In genomic region chr16:86044881-86045600, GRCh38 we compare ENCODE assay signal across 9 cellular contexts.
A peak's percentile ranks its signal among the peaks of the same experiment; 100 is the strongest.
DNase-seq lines count a peak whose midpoint lies in the region; ATAC-seq, FAIRE-seq and TF ChIP-seq lines count a peak whose summit lies in the region.
"Had no signal": no experiment of that assay in that cellular context is flagged by ENCODE, and none has a peak within 500 bp of the region (broad histone marks: within the 10 kb centered on the region; RNA-seq: fewer than 3 reads in every experiment).

No MANE protein-coding gene starts in this region.

- no TSS peak for BruUV-seq in HepG2 (replicated peaks; lab: Mats Ljungman, UMichigan)

- H3K4me3 ChIP-seq in Jurkat, Clone E6-1 (ENCODE audit: low read length), result no peak overlapping the region
- no peak overlapping the region for H3K4me3 ChIP-seq in HepG2 (replicated peaks in 1 of 3; ENCODE audit: insufficient read depth in 1 of 3, low read depth in 2 of 3, low read length in 3 of 3)

- 25% methylated on average over 9 of the region's 9 CpGs for WGBS in HepG2 (ENCODE audit: low lambda C conversion rate)

- H3K27ac ChIP-seq in HepG2 (ENCODE audit: extremely low read length, insufficient read depth, low read length), result no peak overlapping the region

- no peak overlapping the region for H3K4me2 ChIP-seq in HepG2 (ENCODE audit: low read depth, low read length)

- H4K20me1 ChIP-seq in HepG2 (ENCODE audit: insufficient read depth, low read length), result no peaks in the 10 kb centered on the region

- no peaks in the 10 kb centered on the region for H3K9me3 Mint-ChIP-seq in activated naive CD8-positive, alpha-beta T cell treated with anti-CD3 and anti-CD28 coated beads, Interleukin-2, amount 50 U/mL, for 24 hours
- no peaks in the 10 kb centered on the region for H3K9me3 Mint-ChIP-seq in WTC11
- no peaks in the 10 kb centered on the region for H3K9me3 Mint-ChIP-seq in natural killer cell treated with Interleukin-12 subunit alpha and Interleukin-12 subunit beta and Interleukin-15 and Interleukin-18, amount 100 ng/mL, for 72 hours

- TF ChIP-seq EP300 in HepG2 (IDR thresholded peaks at IDR 0.05; ENCODE audit: low read depth in 2 of 2, low read length in 2 of 2), result no peak
- no peak for TF ChIP-seq EP300 in HepG2 (CRISPR knock-in tag; IDR thresholded peaks at IDR 0.05; ENCODE audit: borderline replicate concordance)

- no peak overlapping the region for H3K4me3 Mint-ChIP-seq in activated naive CD8-positive, alpha-beta T cell treated with anti-CD3 and anti-CD28 coated beads, Interleukin-2, amount 50 U/mL, for 24 hours
- no peak overlapping the region for H3K4me3 Mint-ChIP-seq in WTC11
- no peak overlapping the region for H3K4me3 Mint-ChIP-seq in natural killer cell treated with Interleukin-12 subunit alpha and Interleukin-12 subunit beta and Interleukin-15 and Interleukin-18, amount 100 ng/mL, for 72 hours

- DNase-seq in Jurkat, Clone E6-1 (ENCODE audit: low read depth, low spot score), result peak; percentile 72
- DNase-seq in activated CD4-positive, alpha-beta T cell treated with anti-CD3 and anti-CD28 coated beads for 48 hours, result peak; percentile 48
- DNase-seq in activated naive CD8-positive, alpha-beta T cell treated with anti-CD3 and anti-CD28 coated beads, Interleukin-2, amount 50 U/mL, for 24 hours, result peak; percentile 60
- DNase-seq in stimulated activated CD4-positive, alpha-beta T cell treated with anti-CD3 and anti-CD28 coated beads, Interleukin-4, amount 100 ng/mL, for 4 hours, result peak; percentile 14 to 40
- DNase-seq in WTC11 (ENCODE audit: low spot score), result no peak
- DNase-seq in epidermal melanocyte (ENCODE audit: insufficient read length, low spot score), result no peak
- no peak for DNase-seq in HepG2 (ENCODE audit: low spot score)
- no peak for DNase-seq in natural killer cell treated with Interleukin-12 subunit alpha and Interleukin-12 subunit beta and Interleukin-15 and Interleukin-18, amount 100 ng/mL, for 72 hours (ENCODE audit: low spot score)
- DNase-seq: NCI-H345 had no signal

- H3K27me3 ChIP-seq in HepG2 (ENCODE audit: control insufficient read depth in 1 of 2, insufficient read depth in 2 of 2, low read length in 2 of 2), result peaks cover 2 to 12% of the 10 kb centered on the region in 2 experiments; a peak in 4 of 5 replicates

- TF ChIP-seq POLR2A in HepG2 (IDR thresholded peaks at IDR 0.05; ENCODE audit: insufficient read depth in 1 of 2, low read depth in 2 of 2, low read length in 2 of 2), result no peak

- H3K79me2 ChIP-seq in HepG2 (ENCODE audit: insufficient read depth, low read length), result no peaks in the 10 kb centered on the region

- H3K4me1 ChIP-seq in HepG2 (ENCODE audit: insufficient read depth, low read length), result no peaks in the 10 kb centered on the region

- peaks cover 48% of the 10 kb centered on the region for H3K27me3 Mint-ChIP-seq in activated naive CD8-positive, alpha-beta T cell treated with anti-CD3 and anti-CD28 coated beads, Interleukin-2, amount 50 U/mL, for 24 hours
- no peaks in the 10 kb centered on the region; the same call in 1 of the 2 replicates for H3K27me3 Mint-ChIP-seq in WTC11 (ENCODE audit: low read depth)
- peaks cover 28 to 31% of the 10 kb centered on the region in 2 donors for H3K27me3 Mint-ChIP-seq in natural killer cell treated with Interleukin-12 subunit alpha and Interleukin-12 subunit beta and Interleukin-15 and Interleukin-18, amount 100 ng/mL, for 72 hours

- no peaks in the 10 kb centered on the region for H3K36me3 ChIP-seq in HepG2 (replicated peaks in 1 of 2; ENCODE audit: control insufficient read depth in 1 of 2, insufficient read depth in 2 of 2, low read length in 2 of 2)

- peaks cover 19% of the 10 kb centered on the region for H3K4me1 Mint-ChIP-seq in activated naive CD8-positive, alpha-beta T cell treated with anti-CD3 and anti-CD28 coated beads, Interleukin-2, amount 50 U/mL, for 24 hours
- H3K4me1 Mint-ChIP-seq in WTC11, result peaks cover 12% of the 10 kb centered on the region
- peaks cover 0 to 13% of the 10 kb centered on the region in 2 donors for H3K4me1 Mint-ChIP-seq in natural killer cell treated with Interleukin-12 subunit alpha and Interleukin-12 subunit beta and Interleukin-15 and Interleukin-18, amount 100 ng/mL, for 72 hours (ENCODE audit: low read depth in 2 of 2)

- no peak; the same call in 1 of the 2 replicates for TF ChIP-seq CTCF in WTC11 (IDR thresholded peaks at IDR 0.05)
- no peak for TF ChIP-seq CTCF in HepG2 (CRISPR knock-in tag; IDR thresholded peaks at IDR 0.05)

- POLR2A ChIA-PET in WTC11 (lab: Charles Lee), result no interaction called here
- POLR2A ChIA-PET in HepG2 (lab: Yijun Ruan, JAX), result no interaction called here

- CTCF ChIA-PET in WTC11 (lab: Charles Lee), result interaction anchor here (0.6 to 4.4 kb wide), 30 partner anchors 11 to 483 kb away, joined by 3 to 47 read pairs (median 4); no protein-coding TSS in a partner anchor
- CTCF ChIA-PET in HepG2 (lab: Yijun Ruan, JAX; ENCODE audit: low intra/inter-chr PET ratio, low total read pairs), result interaction anchor here (1.0 to 1.3 kb wide), 2 partner anchors 472 to 475 kb away, joined by 3 to 4 read pairs; no protein-coding TSS in a partner anchor

- H2AFZ ChIP-seq in HepG2 (ENCODE audit: low read length), result no peak overlapping the region

- TF ChIP-seq RAD21 in HepG2 (CRISPR knock-in tag; IDR thresholded peaks at IDR 0.05), result no peak

- intact Hi-C loops in HepG2 (cut with micrococcal nuclease; ENCODE audit: unreplicated experiment), result no loop called here

- no peaks in the 10 kb centered on the region for H3K36me3 Mint-ChIP-seq in activated naive CD8-positive, alpha-beta T cell treated with anti-CD3 and anti-CD28 coated beads, Interleukin-2, amount 50 U/mL, for 24 hours (ENCODE audit: low read depth)
- H3K36me3 Mint-ChIP-seq in WTC11, result no peaks in the 10 kb centered on the region
- no peaks in the 10 kb centered on the region for H3K36me3 Mint-ChIP-seq in natural killer cell treated with Interleukin-12 subunit alpha and Interleukin-12 subunit beta and Interleukin-15 and Interleukin-18, amount 100 ng/mL, for 72 hours

- H3K9me3 ChIP-seq in HepG2 (ENCODE audit: low read length), result no peaks in the 10 kb centered on the region

- FAIRE-seq in HepG2 (lab: Jason Lieb, UNC), result no peak

- no peak overlapping the region for H3K27ac Mint-ChIP-seq in activated naive CD8-positive, alpha-beta T cell treated with anti-CD3 and anti-CD28 coated beads, Interleukin-2, amount 50 U/mL, for 24 hours
- no peak overlapping the region for H3K27ac Mint-ChIP-seq in WTC11
- H3K27ac Mint-ChIP-seq in natural killer cell treated with Interleukin-12 subunit alpha and Interleukin-12 subunit beta and Interleukin-15 and Interleukin-18, amount 100 ng/mL, for 72 hours, result no peak overlapping the region

- no peak overlapping the region for H3K9ac ChIP-seq in HepG2 (ENCODE audit: insufficient read depth, low read depth, low read length)

- in situ Hi-C loops in HepG2 (cut with HindIII; ENCODE audit: extremely low pct_ligation_motif_present, low pct_unique_long_range_greater_than_20kb), result loop anchor here (10.0 kb wide), 1 partner anchor 470 kb away; the partner anchor contains the start of gene FOXF1

- peak; percentile 63 for ATAC-seq in activated naive CD8-positive, alpha-beta T cell treated with anti-CD3 and anti-CD28 coated beads, Interleukin-2, amount 50 U/mL, for 24 hours
- ATAC-seq in WTC11 (no peak), HepG2 (no peak)
- no peak for ATAC-seq in natural killer cell treated with Interleukin-12 subunit alpha and Interleukin-12 subunit beta and Interleukin-15 and Interleukin-18, amount 100 ng/mL, for 72 hours

TF ChIP-seq in WTC11, 78 proteins besides CTCF, POLR2A, EP300 and RAD21:
- TF ChIP-seq ZBTB43 (CRISPR knock-in tag; IDR thresholded peaks at IDR 0.05) (no peak), ZNF396 (CRISPR knock-in tag; IDR thresholded peaks at IDR 0.05; ENCODE audit: borderline replicate concordance) (no peak), CREM (CRISPR knock-in tag; IDR thresholded peaks at IDR 0.05) (no peak)
TF ChIP-seq in WTC11: peak in this region for 0.

TF ChIP-seq in HepG2, 621 proteins besides CTCF, POLR2A, EP300 and RAD21:
- TF ChIP-seq ZNF543 (CRISPR knock-in tag; IDR thresholded peaks at IDR 0.05), result no peak
- no peak for TF ChIP-seq ZNF205 (CRISPR knock-in tag; IDR thresholded peaks at IDR 0.05)
- TF ChIP-seq, protein P1, sequence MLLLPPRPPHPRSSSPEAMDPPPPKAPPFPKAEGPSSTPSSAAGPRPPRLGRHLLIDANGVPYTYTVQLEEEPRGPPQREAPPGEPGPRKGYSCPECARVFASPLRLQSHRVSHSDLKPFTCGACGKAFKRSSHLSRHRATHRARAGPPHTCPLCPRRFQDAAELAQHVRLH (CRISPR knock-in tag; IDR thresholded peaks at IDR 0.05; ENCODE audit: borderline replicate concordance, low read depth), result no peak
- TF ChIP-seq GATAD2A (CRISPR knock-in tag; IDR thresholded peaks at IDR 0.05), result no peak
- TF ChIP-seq MLXIP (CRISPR knock-in tag; IDR thresholded peaks at IDR 0.05; ENCODE audit: borderline replicate concordance), result no peak
- TF ChIP-seq ZNF660 (CRISPR knock-in tag; IDR thresholded peaks at IDR 0.05; ENCODE audit: borderline replicate concordance, low read depth), result no peak
- TF ChIP-seq SMARCC2 (IDR thresholded peaks at IDR 0.05), result no peak

Comparison
In these comparisons a context has a peak if more than half of its experiments do, and no peak if none do; other contexts are left out.
1. DNase-seq: peak in Jurkat, Clone E6-1 (single experiment), activated CD4-positive, alpha-beta T cell treated with anti-CD3 and anti-CD28 coated beads for 48 hours (single experiment), activated naive CD8-positive, alpha-beta T cell treated with anti-CD3 and anti-CD28 coated beads, Interleukin-2, amount 50 U/mL, for 24 hours (single experiment) and stimulated activated CD4-positive, alpha-beta T cell treated with anti-CD3 and anti-CD28 coated beads, Interleukin-4, amount 100 ng/mL, for 4 hours (2 of 2); none in WTC11 (single experiment), epidermal melanocyte (single experiment), HepG2 (single experiment) and natural killer cell treated with Interleukin-12 subunit alpha and Interleukin-12 subunit beta and Interleukin-15 and Interleukin-18, amount 100 ng/mL, for 72 hours (single experiment).